Comparison of ENCODE assay signal across 22 cellular contexts in the genomic region with DNA sequence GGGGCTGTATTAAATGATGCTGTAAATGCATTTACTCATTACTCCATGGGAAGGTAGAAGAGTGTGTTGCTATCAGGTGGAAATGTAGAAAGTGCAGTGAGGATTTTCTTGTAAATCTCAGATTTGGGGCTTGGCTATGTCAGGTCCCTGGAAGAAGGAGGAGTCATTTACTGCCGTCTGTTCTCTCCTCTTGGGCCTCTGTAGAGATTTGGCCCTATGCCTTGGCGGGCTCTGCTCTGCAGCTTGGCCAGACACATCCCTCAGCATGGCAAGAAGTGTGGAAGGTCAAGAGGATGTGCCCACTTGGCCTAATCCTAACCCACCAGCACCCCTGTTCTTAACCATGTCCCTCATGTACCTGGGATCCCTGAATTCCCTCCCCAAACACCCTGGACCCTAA. TPM values are rescaled to one million over a fixed set of nuclear protein-coding genes. Genes with fewer than 3 reads are reported as not detected.
"Had no signal": no experiment of that assay in that cellular context is flagged by ENCODE, and none has a peak within 500 bp of the region (broad histone marks: within the 10 kb centered on the region; RNA-seq: fewer than 3 reads in every experiment).

No MANE protein-coding gene starts in this region.

- H3K9me3 ChIP-seq: suprapubic skin had no signal

- H3K4me2 ChIP-seq: hepatocyte had no signal

- H3K4me1 ChIP-seq: foreskin keratinocyte, psoas muscle had no signal

- H2AFZ ChIP-seq: hepatocyte had no signal

- H3K4me3 Mint-ChIP-seq: activated B cell treated with CpG ODN at 0.5 μM for 24 hours; immature natural killer cell; mesothelial cell of epicardium; naive thymus-derived CD8-positive, alpha-beta T cell; stimulated activated effector memory CD8-positive, alpha-beta T cell treated with anti-CD3 and anti-CD28 coated beads, Interleukin-12 subunit alpha, Interleukin-12 subunit beta, amount 100 ng/mL, for 72 hours; stimulated activated naive CD8-positive, alpha-beta T cell treated with anti-CD3 and anti-CD28 coated beads, Interleukin-15, amount 100 ng/mL, for 72 hours; type B pancreatic cell had no signal

- ATAC-seq: foreskin keratinocyte; left lobe of liver; naive thymus-derived CD8-positive, alpha-beta T cell; psoas muscle; stimulated activated effector memory CD8-positive, alpha-beta T cell treated with anti-CD3 and anti-CD28 coated beads, Interleukin-12 subunit alpha, Interleukin-12 subunit beta, amount 100 ng/mL, for 72 hours; stimulated activated naive CD8-positive, alpha-beta T cell treated with anti-CD3 and anti-CD28 coated beads, Interleukin-15, amount 100 ng/mL, for 72 hours had no signal

- DNase-seq: activated B cell treated with CpG ODN at 0.5 μM for 24 hours; activated CD4-positive, alpha-beta T cell treated with anti-CD3 and anti-CD28 coated beads for 48 hours; activated T-cell treated with anti-CD3 and anti-CD28 coated beads, Interleukin-2, amount 50 U/mL, for 1 hour; effector CD8-positive, alpha-beta T cell; erythroblast; foreskin keratinocyte; immature natural killer cell; naive thymus-derived CD8-positive, alpha-beta T cell; psoas muscle; stimulated activated CD4-positive, alpha-beta T cell treated with anti-CD3 and anti-CD28 coated beads, Interleukin-2, amount 100 ng/mL, for 24 hours; stimulated activated naive CD8-positive, alpha-beta T cell treated with anti-CD3 and anti-CD28 coated beads, Interleukin-15, amount 100 ng/mL, for 72 hours; T-helper 1 cell had no signal

- H3K27ac ChIP-seq: foreskin keratinocyte, psoas muscle, SJSA1, suprapubic skin had no signal

- H3K27ac Mint-ChIP-seq: activated B cell treated with CpG ODN at 0.5 μM for 24 hours; immature natural killer cell; mesothelial cell of epicardium; naive thymus-derived CD8-positive, alpha-beta T cell; stimulated activated effector memory CD8-positive, alpha-beta T cell treated with anti-CD3 and anti-CD28 coated beads, Interleukin-12 subunit alpha, Interleukin-12 subunit beta, amount 100 ng/mL, for 72 hours; type B pancreatic cell had no signal

- H3K27me3 ChIP-seq: foreskin keratinocyte, hepatocyte, right atrium auricular region, SJSA1, suprapubic skin had no signal

- H3K27me3 Mint-ChIP-seq: type B pancreatic cell had no signal

- H3K4me1 Mint-ChIP-seq: activated B cell treated with CpG ODN at 0.5 μM for 24 hours; immature natural killer cell; naive thymus-derived CD8-positive, alpha-beta T cell had no signal

- H3K4me3 ChIP-seq: hepatocyte, lung, psoas muscle, right atrium auricular region, SJSA1, suprapubic skin had no signal

RNA-seq across cellular contexts. Expression of gene IL1R1, which starts 6.7 kb away (rescaled TPM):
- total RNA-seq: activated B cell treated with CpG ODN at 0.5 μM for 24 hours had no signal
- polyA plus RNA-seq: naive thymus-derived CD8-positive, alpha-beta T cell had no signal

RNA-seq across cellular contexts. Expression of gene IL1RL2, which starts 37.6 kb away (rescaled TPM):
- total RNA-seq: activated B cell treated with CpG ODN at 0.5 μM for 24 hours; hepatocyte; mesothelial cell of epicardium; naive thymus-derived CD8-positive, alpha-beta T cell; SJSA1; skeletal muscle tissue had no signal
- polyA plus RNA-seq: immature natural killer cell; naive thymus-derived CD8-positive, alpha-beta T cell had no signal
